1 cellular context compared by ENCODE assay signal in the genomic region with DNA sequence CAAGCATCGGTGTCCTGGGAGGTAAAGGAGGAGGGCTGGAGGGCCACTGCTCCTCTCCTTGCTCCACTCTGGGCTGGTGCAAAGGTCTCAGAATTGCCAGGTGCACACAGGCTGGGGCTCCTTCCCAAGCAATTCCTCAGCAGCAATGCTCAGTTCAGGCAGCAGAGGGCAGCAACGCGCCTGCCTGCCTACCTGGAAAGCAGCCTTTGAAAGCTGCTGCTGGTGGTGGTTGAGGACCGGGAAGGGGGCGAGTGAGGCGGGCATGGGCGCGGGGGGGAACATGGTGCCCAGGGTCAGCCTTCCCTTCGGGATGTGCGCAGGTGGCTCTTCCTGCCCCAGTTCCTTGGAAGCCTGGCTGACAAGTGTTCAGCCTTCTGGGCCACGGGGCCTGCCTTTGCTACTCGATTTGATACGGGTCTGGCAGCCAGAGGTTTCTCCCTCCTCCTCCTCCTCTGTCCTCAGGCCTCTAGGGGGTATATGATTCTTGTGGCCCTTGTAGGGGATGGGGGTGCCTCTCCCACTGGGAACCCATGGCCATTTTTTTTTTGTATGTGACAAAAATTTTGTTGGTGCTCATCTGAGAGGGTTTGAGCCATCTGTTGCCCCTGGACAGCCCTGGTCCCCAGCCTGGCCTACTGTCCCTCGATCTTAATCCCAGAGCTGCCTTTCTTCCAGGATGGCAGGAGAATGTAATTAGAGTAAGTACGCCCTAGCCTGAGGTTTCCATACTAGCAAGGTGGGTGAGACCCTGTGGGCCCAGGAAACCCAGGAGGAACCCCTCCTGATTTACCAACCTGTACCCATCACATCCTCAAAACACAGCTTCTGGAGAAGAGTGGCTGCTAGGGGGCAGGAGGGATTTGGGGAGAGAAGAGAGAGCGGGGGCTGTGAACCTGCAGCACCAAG.
TF ChIP-seq lines count a peak whose summit lies in the region.

No MANE protein-coding gene starts in this region.

TF ChIP-seq in GM23338, 12 proteins besides CTCF, POLR2A, EP300 and RAD21 (continued from another document):
- TF ChIP-seq ZNF114 (CRISPR knock-in tag; IDR thresholded peaks at IDR 0.05) (no peak), POLR2AphosphoS5 (IDR thresholded peaks at IDR 0.05; ENCODE audit: low read depth) (no peak), NANOG (IDR thresholded peaks at IDR 0.05; ENCODE audit: borderline replicate concordance) (no peak)
